1 cellular context compared by ENCODE assay signal in the genomic region with DNA sequence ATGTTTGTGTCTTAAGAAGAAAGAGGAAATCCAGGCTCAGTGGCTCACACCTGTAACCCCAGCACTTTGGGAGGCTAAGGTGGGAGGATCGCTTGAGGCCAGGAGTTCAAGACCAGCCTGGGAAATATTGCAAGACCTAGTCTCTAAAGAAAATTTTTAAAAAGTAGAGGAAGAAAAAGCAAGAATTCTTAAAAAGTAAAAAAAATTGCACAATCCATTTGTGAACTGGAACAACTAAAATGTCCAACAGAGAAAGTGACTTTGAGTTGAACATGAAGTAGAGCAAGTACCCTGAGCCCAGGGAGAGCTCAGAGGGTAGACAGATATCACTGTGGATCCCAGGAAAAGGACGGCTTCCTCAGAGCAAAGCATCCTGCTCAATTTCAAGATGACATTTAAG.
TF ChIP-seq lines count a peak whose summit lies in the region.

No MANE protein-coding gene starts in this region.

TF ChIP-seq in IMR-90, 13 proteins besides CTCF, POLR2A, EP300 and RAD21:
- TF ChIP-seq CHD1 (IDR thresholded peaks at IDR 0.05; ENCODE audit: low read depth, low read length) (no peak), CEBPB (IDR thresholded peaks at IDR 0.05; ENCODE audit: low read depth, low read length) (peak; percentile 49; the same call in 1 of the 2 replicates), MAZ (IDR thresholded peaks at IDR 0.05; ENCODE audit: borderline replicate concordance, low read depth, low read length) (no peak)
